ENCODE assay signal across 7 cellular contexts in genomic region chr7:148982596-148983219, GRCh38. TPM values are rescaled to one million over a fixed set of nuclear protein-coding genes. Genes with fewer than 3 reads are reported as not detected.
DNase-seq lines count a peak whose midpoint lies in the region; ATAC-seq, FAIRE-seq and TF ChIP-seq lines count a peak whose summit lies in the region.

No MANE protein-coding gene starts in this region.

- DNase-seq in G401 (ENCODE audit: low spot score), result peak; percentile 73
- peak; percentile 12 for DNase-seq in MV-4-11 (lab: John Stamatoyannopoulos, UW)
- no peak for DNase-seq in astrocyte (ENCODE audit: low read depth)
- no peak for DNase-seq in left lung
- DNase-seq in testis, result peak; percentile 49
- no peak for DNase-seq in activated CD4-positive, alpha-beta T cell treated with anti-CD3 and anti-CD28 coated beads for 4 hours

- no peak for TF ChIP-seq POLR2A in testis (IDR thresholded peaks at IDR 0.05)

- peak overlapping the region; percentile 73 for H3K9ac ChIP-seq in astrocyte (ENCODE audit: low read length)

- no peaks in the 10 kb centered on the region for H3K36me3 Mint-ChIP-seq in astrocyte (ENCODE audit: low read depth, unreplicated experiment)

- TF ChIP-seq CTCF in astrocyte (IDR thresholded peaks at IDR 0.05; ENCODE audit: insufficient read depth, low read depth, low read length) (no peak), left lung (IDR thresholded peaks at IDR 0.05) (no peak), testis (IDR thresholded peaks at IDR 0.05) (no peak)

- H3K36me3 ChIP-seq in astrocyte (ENCODE audit: insufficient read depth, low read length) (no peaks in the 10 kb centered on the region), left lung (no peaks in the 10 kb centered on the region), testis (ENCODE audit: low read depth, missing control alignments) (no peaks in the 10 kb centered on the region)

- H3K9me3 ChIP-seq in astrocyte (ENCODE audit: insufficient read depth, low read depth, low read length) (no peaks in the 10 kb centered on the region), left lung (no peaks in the 10 kb centered on the region), testis (no peaks in the 10 kb centered on the region)

- H2AFZ ChIP-seq in astrocyte (ENCODE audit: low read depth, low read length), result peak overlapping the region; percentile 88

- no peaks in the 10 kb centered on the region for H3K79me2 ChIP-seq in astrocyte (ENCODE audit: insufficient read depth, low read length)

- WGBS in testis, 2 donors, result 1% methylated on average over 27 of the region's 27 CpGs

- H3K27me3 ChIP-seq in astrocyte (ENCODE audit: insufficient read depth, low read length) (peaks cover 3% of the 10 kb centered on the region), left lung (peaks cover 0 to 7% of the 10 kb centered on the region in 2 donors), testis (no peaks in the 10 kb centered on the region)

- H3K4me3 Mint-ChIP-seq in astrocyte (ENCODE audit: unreplicated experiment), result peak overlapping the region; percentile 98

- FAIRE-seq in astrocyte (lab: Jason Lieb, UNC), result no peak

- peak overlapping the region; percentile 68 for H3K27ac Mint-ChIP-seq in astrocyte (ENCODE audit: unreplicated experiment)

- H3K4me1 Mint-ChIP-seq in astrocyte (ENCODE audit: low read depth, unreplicated experiment), result peaks cover 3% of the 10 kb centered on the region

- peak overlapping the region; percentile 96 for H3K4me2 ChIP-seq in astrocyte (ENCODE audit: low read length)

- intact Hi-C loops in left lung (cut with DNase I) (no loop called here), testis (cut with DNase I; ENCODE audit: low total_unique reads) (no loop called here)

- in situ Hi-C loops in G401 (cut with HindIII; ENCODE audit: low sequenced_read_pairs), result no loop called here

- H3K4me1 ChIP-seq in astrocyte (ENCODE audit: insufficient read depth, low read length), result no peaks in the 10 kb centered on the region
- peaks cover 0 to 28% of the 10 kb centered on the region in 2 donors for H3K4me1 ChIP-seq in left lung
- H3K4me1 ChIP-seq in testis, result peaks cover 9% of the 10 kb centered on the region

- H3K4me3 ChIP-seq in astrocyte (ENCODE audit: insufficient read depth, low read depth, low read length), result peak overlapping the region; percentile 93
- H3K4me3 ChIP-seq in left lung, result peak overlapping the region; percentile 62 to 68
- H3K4me3 ChIP-seq in testis, result peak overlapping the region; percentile 57 to 77

- H3K9me3 Mint-ChIP-seq in astrocyte (ENCODE audit: unreplicated experiment), result peaks cover 4% of the 10 kb centered on the region

- peaks cover 2% of the 10 kb centered on the region for H3K27me3 Mint-ChIP-seq in astrocyte (ENCODE audit: low read depth, unreplicated experiment)

- ATAC-seq in left lung (peak; percentile 18), GM21381 (IDR thresholded peaks at IDR 0.05; ENCODE audit: unreplicated experiment) (no peak)

- no peak overlapping the region for H3K27ac ChIP-seq in astrocyte (ENCODE audit: low read depth, low read length)
- no peak overlapping the region for H3K27ac ChIP-seq in left lung
- H3K27ac ChIP-seq in testis, result peak overlapping the region; percentile 14 to 31

- H4K20me1 ChIP-seq in astrocyte (ENCODE audit: insufficient read depth, low read length), result no peaks in the 10 kb centered on the region

RNA-seq across cellular contexts. Expression of gene PDIA4, which starts 45.6 kb away (rescaled TPM):
- total RNA-seq in G401 (2014; rRNA removed; shearing (Covaris generic)), result 256 and 309 TPM in 2 replicates
- total RNA-seq in astrocyte, result 266 and 284 TPM in 2 replicates
- total RNA-seq in left lung, result 100 to 1,000 TPM; 204 to 239 TPM
- total RNA-seq in testis, result 10 to 100 TPM; 59.3 to 86.5 TPM
- 67.1 TPM for polyA plus RNA-seq in testis (ENCODE audit: insufficient read depth, low read depth, low replicate concordance)

Comparison
In these comparisons a context has a peak if more than half of its experiments do, and no peak if none do; other contexts are left out.
1. DNase-seq: peak in G401 (single experiment), MV-4-11 (single experiment) and testis (single experiment); none in astrocyte (single experiment), left lung (0 of 2) and activated CD4-positive, alpha-beta T cell treated with anti-CD3 and anti-CD28 coated beads for 4 hours (0 of 2).
2. H3K27ac ChIP-seq: peak in testis (2 of 2); none in astrocyte (single experiment) and left lung (0 of 2).
3. Peak in every context shown above with its lines, with median percentiles within 50 percentile points of each other: H3K4me3 ChIP-seq.